Comparison of ENCODE assay signal across 9 cellular contexts in the genomic region with DNA sequence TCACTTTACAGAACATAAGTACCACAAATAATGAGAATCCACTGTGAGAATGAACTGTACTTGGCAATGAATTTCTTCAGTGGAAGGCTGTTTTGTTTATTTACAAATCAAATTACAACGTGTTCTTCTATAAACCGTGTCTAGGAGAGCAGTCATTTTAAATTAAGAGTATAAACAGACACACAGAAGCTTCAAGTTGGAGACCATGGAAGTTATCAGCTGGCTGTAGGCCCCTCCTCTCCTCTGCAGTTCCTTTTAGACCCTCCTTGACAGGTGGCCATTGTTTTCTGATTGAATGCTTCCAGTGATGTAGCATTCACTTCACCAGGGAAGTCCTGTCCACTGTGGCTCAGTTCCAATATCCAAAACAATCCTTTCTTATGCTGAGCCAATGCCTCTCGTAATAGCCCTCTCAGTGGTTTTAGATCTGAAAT. TPM values are rescaled to one million over a fixed set of nuclear protein-coding genes. Genes with fewer than 3 reads are reported as not detected.
DNase-seq lines count a peak whose midpoint lies in the region; ATAC-seq and TF ChIP-seq lines count a peak whose summit lies in the region.
"Had no signal": no experiment of that assay in that cellular context is flagged by ENCODE, and none has a peak within 500 bp of the region (broad histone marks: within the 10 kb centered on the region; RNA-seq: fewer than 3 reads in every experiment).

No MANE protein-coding gene starts in this region.

- no peak for ATAC-seq in T-helper 17 cell
- ATAC-seq in GM21737 (IDR thresholded peaks at IDR 0.05; ENCODE audit: unreplicated experiment) = no peak
- ATAC-seq: activated naive CD8-positive, alpha-beta T cell treated with anti-CD3 and anti-CD28 coated beads, Interleukin-2, amount 50 U/mL, for 24 hours had no signal

- H3K36me3 ChIP-seq in mammary epithelial cell (ENCODE audit: insufficient read depth, low read length) = no peaks in the 10 kb centered on the region
- H3K36me3 ChIP-seq in H7 (replicated peaks; ENCODE audit: control insufficient read depth, insufficient read depth, low read length) = no peaks in the 10 kb centered on the region

- H3K9me3 ChIP-seq in mammary epithelial cell (replicated peaks; ENCODE audit: insufficient read depth, low read length) (no peaks in the 10 kb centered on the region), T-helper 17 cell (ENCODE audit: control insufficient read depth, low read length, poor library complexity, severe bottlenecking) (no peaks in the 10 kb centered on the region)

- H3K27me3 ChIP-seq in mammary epithelial cell (ENCODE audit: insufficient read depth, low read length) (no peaks in the 10 kb centered on the region), H7 (ENCODE audit: control insufficient read depth, insufficient read depth, low read length) (no peaks in the 10 kb centered on the region)

- WGBS in mammary epithelial cell (ENCODE audit: low coverage, missing lambda C conversion rate) = 79% methylated on average over 3 of the region's 3 CpGs

- H3K36me3 Mint-ChIP-seq in T-helper 17 cell (ENCODE audit: low read depth) = no peaks in the 10 kb centered on the region

- peak overlapping the region; percentile 20 for H2AFZ ChIP-seq in mammary epithelial cell (ENCODE audit: low read depth, low read length)

- H4K20me1 ChIP-seq in mammary epithelial cell (ENCODE audit: insufficient read depth, low read length) = no peaks in the 10 kb centered on the region

- H3K4me3 Mint-ChIP-seq in T-helper 17 cell = no peak overlapping the region
- H3K4me3 Mint-ChIP-seq: activated naive CD8-positive, alpha-beta T cell treated with anti-CD3 and anti-CD28 coated beads, Interleukin-2, amount 50 U/mL, for 24 hours had no signal

- no TSS peak for BruUV-seq in mammary epithelial cell (replicated peaks; lab: Mats Ljungman, UMichigan)

- DNase-seq in DMS79 treated with DMSO at 0.1 percent for 48 hours (lab: John Stamatoyannopoulos, UW) = peak; percentile 81
- peak; percentile 76 for DNase-seq in NCI-H2029 treated with DMSO at 0.1 percent for 48 hours (lab: John Stamatoyannopoulos, UW)
- DNase-seq in mammary epithelial cell = no peak
- DNase-seq in medulla oblongata (ENCODE audit: extremely low spot score) = peak; percentile 88
- no peak for DNase-seq in T-helper 17 cell
- no peak for DNase-seq in H7
- DNase-seq in dedifferentiated amniotic fluid mesenchymal stem cell (ENCODE audit: extremely low spot score) = no peak

- H3K9ac ChIP-seq in mammary epithelial cell (ENCODE audit: insufficient read depth, low read length) = no peak overlapping the region

- no peak for TF ChIP-seq CTCF in mammary epithelial cell (conservative IDR thresholded peaks at IDR 0.05 in 1 of 2, IDR thresholded peaks at IDR 0.05 in 1 of 2; ENCODE audit: extremely low read depth in 1 of 2, insufficient read depth in 1 of 2, low read depth in 1 of 2, low read length in 2 of 2)

- intact Hi-C loops in mammary epithelial cell (cut with micrococcal nuclease) = loop anchor here (2.0 kb wide), 1 partner anchor 17 kb away; no protein-coding TSS in a partner anchor

- peak overlapping the region; percentile 58 for H3K27ac ChIP-seq in mammary epithelial cell (ENCODE audit: insufficient read depth, low read depth, low read length)

- CTCF ChIA-PET in mammary epithelial cell (lab: Charles Lee; ENCODE audit: low non-redundant PET) = no interaction called here

- no peaks in the 10 kb centered on the region for H3K79me2 ChIP-seq in mammary epithelial cell (ENCODE audit: insufficient read depth, low read length)

- H3K27me3 Mint-ChIP-seq in T-helper 17 cell = no peaks in the 10 kb centered on the region
- H3K27me3 Mint-ChIP-seq: activated naive CD8-positive, alpha-beta T cell treated with anti-CD3 and anti-CD28 coated beads, Interleukin-2, amount 50 U/mL, for 24 hours had no signal

- H3K4me3 ChIP-seq in mammary epithelial cell (replicated peaks in 1 of 3; ENCODE audit: insufficient read depth in 1 of 3, low read depth in 2 of 3, low read length in 3 of 3) = no peak overlapping the region
- no peak overlapping the region for H3K4me3 ChIP-seq in H7 (ENCODE audit: insufficient read depth, low read depth, low read length)

- in situ Hi-C loops in mammary epithelial cell (cut with MboI; ENCODE audit: low sequenced_read_pairs in 2 of 2) = no loop called here

- no peak overlapping the region for H3K4me2 ChIP-seq in mammary epithelial cell (ENCODE audit: insufficient read depth, low read depth, low read length)

- dilution Hi-C loops in mammary epithelial cell (cut with HindIII; ENCODE audit: low sequenced_read_pairs) = no loop called here

- no peak overlapping the region for H3K27ac Mint-ChIP-seq in T-helper 17 cell

- peaks cover 14% of the 10 kb centered on the region for H3K4me1 Mint-ChIP-seq in T-helper 17 cell

- H3K4me1 ChIP-seq in mammary epithelial cell (ENCODE audit: insufficient read depth, low read length) = peaks cover 38% of the 10 kb centered on the region

RNA-seq across cellular contexts. Expression of a gene that starts 7.3 kb away (rescaled TPM):
- 100 to 1,000 TPM in 1 of 2 donors, 10 to 100 TPM in 1; 99.9 to 105 TPM for total RNA-seq in mammary epithelial cell
- 42.5 TPM for polyA plus RNA-seq in mammary epithelial cell
- 76.9 TPM for polyA minus RNA-seq in mammary epithelial cell
- 10 to 100 TPM; 36.8 to 45.6 TPM for total RNA-seq in T-helper 17 cell
- 77.0 and 83.7 TPM in 2 replicates for total RNA-seq in H7 (2014; rRNA removed; shearing (Covaris generic))

RNA-seq across cellular contexts. Expression of a gene that starts 40.1 kb away (rescaled TPM):
- 10 to 100 TPM; 11.3 to 25.5 TPM for total RNA-seq in mammary epithelial cell
- 7.3 TPM for polyA plus RNA-seq in mammary epithelial cell
- 7.5 TPM for polyA minus RNA-seq in mammary epithelial cell
- total RNA-seq in T-helper 17 cell = 1 to 10 TPM; 8.8 to 9.4 TPM
- 15.1 and 26.9 TPM in 2 replicates for total RNA-seq in H7 (2014; rRNA removed; shearing (Covaris generic))

Comparison
In these comparisons a context has a peak if more than half of its experiments do, and no peak if none do; other contexts are left out.
1. DNase-seq: peak in DMS79 treated with DMSO at 0.1 percent for 48 hours (single experiment), NCI-H2029 treated with DMSO at 0.1 percent for 48 hours (single experiment) and medulla oblongata (single experiment); none in mammary epithelial cell (single experiment), T-helper 17 cell (0 of 3), H7 (single experiment) and dedifferentiated amniotic fluid mesenchymal stem cell (single experiment).